In genomic region chr1:219324171-219324570, GRCh38 we compare ENCODE assay signal across 31 cellular contexts.
DNase-seq lines count a peak whose midpoint lies in the region; ATAC-seq and TF ChIP-seq lines count a peak whose summit lies in the region.
"Had no signal": no experiment of that assay in that cellular context is flagged by ENCODE, and none has a peak within 500 bp of the region (broad histone marks: within the 10 kb centered on the region; RNA-seq: fewer than 3 reads in every experiment).

No MANE protein-coding gene starts in this region.

- DNase-seq in NCI-H69 (lab: John Stamatoyannopoulos, UW), result peak; percentile 71
- DNase-seq in stimulated activated CD4-positive, alpha-beta T cell treated with anti-CD3 and anti-CD28 coated beads, Interleukin-2, amount 100 ng/mL, for 48 hours, result no peak
- DNase-seq: activated CD4-positive, alpha-beta memory T cell treated with anti-CD3 and anti-CD28 coated beads for 36 hours; activated CD8-positive, alpha-beta memory T cell treated with anti-CD3 and anti-CD28 coated beads, Interleukin-2, amount 50 U/mL, for 48 hours; activated naive CD4-positive, alpha-beta T cell treated with anti-CD3 and anti-CD28 coated beads, Interleukin-2, amount 50 U/mL, for 16 hours; amniotic stem cell; DMS79 treated with DMSO at 0.1 percent for 48 hours; effector memory CD4-positive, alpha-beta T cell; hippocampal formation; immature natural killer cell; mesendoderm; NCI-H1930; NCI-H526; ovary; Peyer's patch; retina; stimulated activated CD4-positive, alpha-beta T cell treated with anti-CD3 and anti-CD28 coated beads, Interleukin-2, amount 100 ng/mL, for 24 hours had no signal

- TF ChIP-seq CTCF in brain (conservative IDR thresholded peaks at IDR 0.05) (no peak), nephron (IDR thresholded peaks at IDR 0.05; ENCODE audit: unreplicated experiment in 3 of 3) (no peak)

- no peak overlapping the region for H3K4me3 Mint-ChIP-seq in brain
- no peak overlapping the region for H3K4me3 Mint-ChIP-seq in nephron
- H3K4me3 Mint-ChIP-seq: activated CD4-positive, alpha-beta memory T cell treated with anti-CD3 and anti-CD28 coated beads for 36 hours; activated T-helper 17 cell treated with anti-CD3 and anti-CD28 coated beads, Interleukin-2, amount 50 U/mL, for 72 hours; HFFc6; immature natural killer cell; type B pancreatic cell had no signal

- H3K36me3 ChIP-seq in ACC112 (ENCODE audit: insufficient read depth, low read length), result no peaks in the 10 kb centered on the region
- H3K36me3 ChIP-seq: cardiac muscle cell, esophagus muscularis mucosa, ovary, Peyer's patch had no signal

- no peak overlapping the region for H2AFZ ChIP-seq in ACC112 (ENCODE audit: low read length, unreplicated experiment)

- H3K27ac Mint-ChIP-seq in brain (peak overlapping the region in 3 of 5 experiments; percentile 2 to 90 (median 76)), nephron (peak overlapping the region; percentile 36 to 87 (median 80))
- H3K27ac Mint-ChIP-seq: activated CD4-positive, alpha-beta memory T cell treated with anti-CD3 and anti-CD28 coated beads for 36 hours; activated T-helper 17 cell treated with anti-CD3 and anti-CD28 coated beads, Interleukin-2, amount 50 U/mL, for 72 hours; immature natural killer cell; type B pancreatic cell had no signal

- H3K9me3 Mint-ChIP-seq in brain, result peaks cover 0 to 16% (median 3%) of the 10 kb centered on the region in 5 experiments
- peaks cover 13% of the 10 kb centered on the region for H3K9me3 Mint-ChIP-seq in nephron

- peak overlapping the region; percentile 88 for H3K27ac ChIP-seq in ACC112 (ENCODE audit: low read depth, low read length)
- H3K27ac ChIP-seq: cardiac muscle cell, coronary artery, esophagus muscularis mucosa, gastroesophageal sphincter, ovary, Peyer's patch had no signal

- H3K27me3 Mint-ChIP-seq in brain, result peaks cover 5% of the 10 kb centered on the region
- H3K27me3 Mint-ChIP-seq in nephron (ENCODE audit: low read depth), result no peaks in the 10 kb centered on the region
- H3K27me3 Mint-ChIP-seq: type B pancreatic cell had no signal

- H3K4me1 Mint-ChIP-seq in brain (peaks cover 28% of the 10 kb centered on the region), nephron (peaks cover 30% of the 10 kb centered on the region)
- H3K4me1 Mint-ChIP-seq: activated T-helper 17 cell treated with anti-CD3 and anti-CD28 coated beads, Interleukin-2, amount 50 U/mL, for 72 hours; immature natural killer cell had no signal

- ATAC-seq in GM19035 (IDR thresholded peaks at IDR 0.05; ENCODE audit: unreplicated experiment) (no peak), GM21619 (IDR thresholded peaks at IDR 0.05; ENCODE audit: unreplicated experiment) (no peak), GM21515 (IDR thresholded peaks at IDR 0.05; ENCODE audit: unreplicated experiment) (no peak)
- ATAC-seq: gastroesophageal sphincter, left lobe of liver had no signal

- no peaks in the 10 kb centered on the region for H3K27me3 ChIP-seq in ACC112 (ENCODE audit: insufficient read depth, low read length)
- H3K27me3 ChIP-seq: cardiac muscle cell, esophagus muscularis mucosa, gastroesophageal sphincter, ovary, Peyer's patch had no signal

- H3K36me3 Mint-ChIP-seq in brain, result peaks cover 23% of the 10 kb centered on the region
- peaks cover 24% of the 10 kb centered on the region for H3K36me3 Mint-ChIP-seq in nephron (ENCODE audit: low read depth)
- H3K36me3 Mint-ChIP-seq: immature natural killer cell had no signal

- no peaks in the 10 kb centered on the region for H3K79me2 ChIP-seq in ACC112 (ENCODE audit: control insufficient read depth, insufficient read depth, low read length, unreplicated experiment)

- H3K4me3 ChIP-seq in ACC112 (ENCODE audit: low read depth, low read length), result no peak overlapping the region
- H3K4me3 ChIP-seq: cardiac muscle cell, coronary artery, esophagus muscularis mucosa, gastroesophageal sphincter, ovary, Peyer's patch had no signal

- peaks cover 33% of the 10 kb centered on the region for H3K4me1 ChIP-seq in ACC112 (ENCODE audit: control insufficient read depth, insufficient read depth, low read length, unreplicated experiment)
- H3K4me1 ChIP-seq: gastroesophageal sphincter, Peyer's patch had no signal
